8 cellular contexts compared by ENCODE assay signal in the genomic region with DNA sequence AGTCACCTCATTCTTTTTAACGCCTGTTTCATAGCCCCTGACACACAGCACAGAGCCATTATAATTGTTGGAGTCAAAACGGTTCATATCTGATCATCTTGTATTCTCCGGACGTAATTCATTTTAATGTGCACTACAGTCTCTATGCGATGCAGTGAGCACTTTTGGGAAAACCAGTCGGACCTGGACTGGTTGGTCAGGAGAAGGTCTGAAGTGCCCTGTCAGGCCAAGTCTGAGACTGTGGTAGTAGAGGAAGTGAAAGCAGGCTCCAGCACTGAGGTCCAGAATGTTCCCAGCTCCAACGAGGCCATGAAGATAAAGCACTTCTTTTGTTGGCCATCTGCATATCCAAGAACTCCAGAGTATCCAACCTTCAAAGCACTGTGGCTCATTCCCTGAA.
A peak's percentile ranks its signal among the peaks of the same experiment; 100 is the strongest.
DNase-seq lines count a peak whose midpoint lies in the region; TF ChIP-seq lines count a peak whose summit lies in the region.

No MANE protein-coding gene starts in this region.

- H3K9me3 ChIP-seq in ascending aorta (no peaks in the 10 kb centered on the region), stomach (no peaks in the 10 kb centered on the region)

- no peak for TF ChIP-seq EP300 in stomach (IDR thresholded peaks at IDR 0.05)

- H3K27me3 ChIP-seq in ascending aorta (no peaks in the 10 kb centered on the region), layer of hippocampus (ENCODE audit: control insufficient read depth, insufficient read depth, low read length) (no peaks in the 10 kb centered on the region), stomach (no peaks in the 10 kb centered on the region)

- peak overlapping the region; percentile 28; the same call in 1 of the 2 replicates for H3K4me3 ChIP-seq in HFF-Myc (replicated peaks; ENCODE audit: low read depth, low read length)
- peak overlapping the region; percentile 36 to 53 for H3K4me3 ChIP-seq in ascending aorta
- H3K4me3 ChIP-seq in stomach: no peak overlapping the region

- TF ChIP-seq POLR2A in stomach (IDR thresholded peaks at IDR 0.05): no peak

- no peak for DNase-seq in HFF-Myc (ENCODE audit: extremely low read depth, low read depth)
- no peak for DNase-seq in ascending aorta (ENCODE audit: low spot score in 2 of 2)
- no peak for DNase-seq in stomach
- no peak for DNase-seq in D341Med (ENCODE audit: low spot score)
- no peak for DNase-seq in SHP77 (lab: John Stamatoyannopoulos, UW)
- DNase-seq in NCI-H2029 (lab: John Stamatoyannopoulos, UW): no peak
- DNase-seq in epidermal melanocyte (ENCODE audit: insufficient read length, low spot score): no peak

- intact Hi-C loops in ascending aorta (cut with DNase I) (no loop called here), stomach (cut with DNase I; ENCODE audit: low total_unique reads) (no loop called here)

- no peaks in the 10 kb centered on the region for H3K36me3 ChIP-seq in ascending aorta
- no peaks in the 10 kb centered on the region for H3K36me3 ChIP-seq in stomach

- TF ChIP-seq CTCF in HFF-Myc (IDR thresholded peaks at IDR 0.05; ENCODE audit: low read depth, low read length, missing control alignments): no peak
- TF ChIP-seq CTCF in ascending aorta (IDR thresholded peaks at IDR 0.05): no peak
- no peak for TF ChIP-seq CTCF in stomach (IDR thresholded peaks at IDR 0.05)

- H3K4me1 ChIP-seq in ascending aorta (peaks cover 22 to 50% of the 10 kb centered on the region in 2 donors), stomach (peaks cover 55 to 84% (median 70%) of the 10 kb centered on the region in 4 donors)

- peak overlapping the region; percentile 80 to 85 for H3K27ac ChIP-seq in ascending aorta
- H3K27ac ChIP-seq in layer of hippocampus (ENCODE audit: low read depth, low read length): peak overlapping the region; percentile 71
- peak overlapping the region in 4 of 5 donors; percentile 78 to 84 (median 81) for H3K27ac ChIP-seq in stomach

- WGBS in stomach, 5 donors: 38 to 53% (median 47%) methylated on average over 7 of the region's 7 CpGs

Comparison
In these comparisons a context has a peak if more than half of its experiments do, and no peak if none do; other contexts are left out.
1. H3K4me3 ChIP-seq: peak in HFF-Myc (single experiment) and ascending aorta (2 of 2); none in stomach (0 of 4).
2. Peak in every context shown above with its lines, with median percentiles within 50 percentile points of each other: H3K27ac ChIP-seq.